In the genomic region with DNA sequence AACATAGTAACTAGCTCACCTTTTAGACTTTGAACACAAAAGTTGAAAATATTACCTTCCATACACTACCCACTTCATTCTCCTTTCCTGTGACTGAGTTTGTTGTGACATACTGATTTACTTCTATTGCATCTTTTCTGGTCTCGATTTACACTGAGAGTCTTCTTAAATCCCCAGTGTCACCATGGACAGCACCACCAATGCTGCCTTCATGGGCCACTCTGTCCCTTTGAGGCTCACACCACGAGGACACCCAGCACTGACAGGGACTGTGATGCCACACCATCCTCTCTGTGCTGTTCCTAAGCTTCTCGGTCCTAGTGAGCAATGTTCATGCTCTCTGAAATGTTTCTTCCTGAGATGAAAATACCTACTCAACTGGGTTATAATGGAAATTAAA, we compare ENCODE assay signal across 15 cellular contexts.
"Had no signal": no experiment of that assay in that cellular context is flagged by ENCODE, and none has a peak within 500 bp of the region (broad histone marks: within the 10 kb centered on the region; RNA-seq: fewer than 3 reads in every experiment).

No MANE protein-coding gene starts in this region.

- DNase-seq: activated CD4-positive, alpha-beta memory T cell treated with anti-CD3 and anti-CD28 coated beads for 36 hours; activated CD4-positive, alpha-beta T cell treated with anti-CD3 and anti-CD28 coated beads for 36 hours; activated CD8-positive, alpha-beta memory T cell treated with anti-CD3 and anti-CD28 coated beads, Interleukin-2, amount 10 ng/mL, durations not matched to agents 7 days and 5 days; activated naive CD4-positive, alpha-beta T cell treated with anti-CD3 and anti-CD28 coated beads, Interleukin-2, amount 10 ng/mL, durations not matched to agents 7 days and 5 days; activated T-cell treated with anti-CD3 and anti-CD28 coated beads, Interleukin-2, amount 50 U/mL, for 1 hour; kidney glomerular epithelial cell; pancreas; stimulated activated CD4-positive, alpha-beta T cell treated with anti-CD3 and anti-CD28 coated beads, Interleukin-12 subunit alpha, Interleukin-12 subunit beta, amount 100 ng/mL, for 4 hours; stimulated activated CD4-positive, alpha-beta T cell treated with anti-CD3 and anti-CD28 coated beads, Interleukin-2, amount 100 ng/mL, for 24 hours; T-helper 1 cell; T1000 had no signal

- H3K4me3 Mint-ChIP-seq: activated CD4-positive, alpha-beta memory T cell treated with anti-CD3 and anti-CD28 coated beads for 36 hours; activated CD4-positive, alpha-beta T cell treated with anti-CD3 and anti-CD28 coated beads for 36 hours; activated CD8-positive, alpha-beta memory T cell treated with anti-CD3 and anti-CD28 coated beads, Interleukin-2, amount 10 ng/mL, durations not matched to agents 7 days and 5 days; activated naive CD4-positive, alpha-beta T cell treated with anti-CD3 and anti-CD28 coated beads, Interleukin-2, amount 10 ng/mL, durations not matched to agents 7 days and 5 days had no signal

- H2AFZ ChIP-seq: hepatocyte had no signal

- H3K27ac ChIP-seq: cardiac muscle cell, hepatocyte, pancreas, thoracic aorta had no signal

- H3K9me3 ChIP-seq: pancreas, thoracic aorta had no signal

- H3K79me2 ChIP-seq: hepatocyte had no signal

- H3K4me1 Mint-ChIP-seq: activated CD4-positive, alpha-beta T cell treated with anti-CD3 and anti-CD28 coated beads for 36 hours; activated CD8-positive, alpha-beta memory T cell treated with anti-CD3 and anti-CD28 coated beads, Interleukin-2, amount 10 ng/mL, durations not matched to agents 7 days and 5 days; activated naive CD4-positive, alpha-beta T cell treated with anti-CD3 and anti-CD28 coated beads, Interleukin-2, amount 10 ng/mL, durations not matched to agents 7 days and 5 days had no signal

- H3K4me3 ChIP-seq: cardiac muscle cell, hepatocyte, pancreas, thoracic aorta had no signal

- H3K27ac Mint-ChIP-seq: activated CD4-positive, alpha-beta memory T cell treated with anti-CD3 and anti-CD28 coated beads for 36 hours; activated CD4-positive, alpha-beta T cell treated with anti-CD3 and anti-CD28 coated beads for 36 hours; activated CD8-positive, alpha-beta memory T cell treated with anti-CD3 and anti-CD28 coated beads, Interleukin-2, amount 10 ng/mL, durations not matched to agents 7 days and 5 days; activated naive CD4-positive, alpha-beta T cell treated with anti-CD3 and anti-CD28 coated beads, Interleukin-2, amount 10 ng/mL, durations not matched to agents 7 days and 5 days; activated T-helper 2 cell treated with anti-CD3 and anti-CD28 coated beads, Interferon-gamma antibody, Interleukin-2, Interleukin-4, amounts not matched to agents 10 μg/mL and 5 μg/mL and 100 μg/mL, durations not matched to agents 14 hours and 24 hours and 36 hours had no signal

- H3K27me3 ChIP-seq: cardiac muscle cell, hepatocyte, pancreas had no signal

- ATAC-seq: activated CD4-positive, alpha-beta T cell treated with anti-CD3 and anti-CD28 coated beads for 36 hours; activated CD8-positive, alpha-beta memory T cell treated with anti-CD3 and anti-CD28 coated beads, Interleukin-2, amount 10 ng/mL, durations not matched to agents 7 days and 5 days; pancreas had no signal

- H3K4me1 ChIP-seq: pancreas had no signal

- H3K9me3 Mint-ChIP-seq: activated CD4-positive, alpha-beta memory T cell treated with anti-CD3 and anti-CD28 coated beads for 36 hours; activated naive CD4-positive, alpha-beta T cell treated with anti-CD3 and anti-CD28 coated beads, Interleukin-2, amount 10 ng/mL, durations not matched to agents 7 days and 5 days; activated T-helper 2 cell treated with anti-CD3 and anti-CD28 coated beads, Interferon-gamma antibody, Interleukin-2, Interleukin-4, amounts not matched to agents 10 μg/mL and 5 μg/mL and 100 μg/mL, durations not matched to agents 14 hours and 24 hours and 36 hours had no signal

- H3K36me3 ChIP-seq: cardiac muscle cell, pancreas, thoracic aorta had no signal

- H3K4me2 ChIP-seq: hepatocyte had no signal

- H3K36me3 Mint-ChIP-seq: activated CD4-positive, alpha-beta memory T cell treated with anti-CD3 and anti-CD28 coated beads for 36 hours; activated CD8-positive, alpha-beta memory T cell treated with anti-CD3 and anti-CD28 coated beads, Interleukin-2, amount 10 ng/mL, durations not matched to agents 7 days and 5 days; activated naive CD4-positive, alpha-beta T cell treated with anti-CD3 and anti-CD28 coated beads, Interleukin-2, amount 10 ng/mL, durations not matched to agents 7 days and 5 days had no signal
